In genomic region chr17:10144976-10145375, GRCh38 we compare ENCODE assay signal across 31 cellular contexts. TPM values are rescaled to one million over a fixed set of nuclear protein-coding genes. Genes with fewer than 3 reads are reported as not detected.
A peak's percentile ranks its signal among the peaks of the same experiment; 100 is the strongest.
DNase-seq lines count a peak whose midpoint lies in the region; ATAC-seq, FAIRE-seq and TF ChIP-seq lines count a peak whose summit lies in the region.
"Had no signal": no experiment of that assay in that cellular context is flagged by ENCODE, and none has a peak within 500 bp of the region (broad histone marks: within the 10 kb centered on the region; RNA-seq: fewer than 3 reads in every experiment).

No MANE protein-coding gene starts in this region.

- TF ChIP-seq EP300 in H1 (IDR thresholded peaks at IDR 0.05; ENCODE audit: borderline replicate concordance in 1 of 2, low read depth in 2 of 2, low read length in 2 of 2), result no peak

- TF ChIP-seq CTCF in H1 (IDR thresholded peaks at IDR 0.05; ENCODE audit: control extremely low read depth in 1 of 3, insufficient read depth in 1 of 3, low read depth in 1 of 3, low read length in 3 of 3) (no peak), neural progenitor cell (IDR thresholded peaks at IDR 0.05) (no peak)

- H3K79me2 ChIP-seq in H1 (ENCODE audit: control insufficient read depth in 1 of 2, insufficient read depth in 2 of 2, low read length in 2 of 2) (no peaks in the 10 kb centered on the region), neural progenitor cell (ENCODE audit: low read depth) (no peaks in the 10 kb centered on the region)

- H3K4me1 Mint-ChIP-seq in activated naive CD8-positive, alpha-beta T cell (ENCODE audit: low read depth), result peaks cover 27% of the 10 kb centered on the region
- H3K4me1 Mint-ChIP-seq in activated naive CD8-positive, alpha-beta T cell treated with anti-CD3 and anti-CD28 coated beads for 36 hours, result peaks cover 20% of the 10 kb centered on the region
- H3K4me1 Mint-ChIP-seq in neural progenitor cell, result peaks cover 8% of the 10 kb centered on the region

- H3K56ac ChIP-seq in H1 (replicated peaks; ENCODE audit: insufficient read length, low read depth, low read length), result no peak overlapping the region

- POLR2A ChIA-PET in H1 (lab: Charles Lee; ENCODE audit: partially characterized antibody), result interaction anchor here (0.7 kb wide), 1 partner anchor 28 kb away, joined by 3 read pairs; no protein-coding TSS in a partner anchor

- no peaks in the 10 kb centered on the region for H4K20me1 ChIP-seq in H1 (replicated peaks in 1 of 2; ENCODE audit: control insufficient read depth in 1 of 2, insufficient read depth in 2 of 2, low read length in 2 of 2)
- H4K20me1 ChIP-seq in neural progenitor cell (ENCODE audit: low read depth), result no peaks in the 10 kb centered on the region

- H2BK12ac ChIP-seq in H1 (ENCODE audit: low read depth, low read length), result no peak overlapping the region

- TF ChIP-seq POLR2A in H1 (IDR thresholded peaks at IDR 0.05; ENCODE audit: control extremely low read depth in 1 of 2, low read depth in 2 of 2, low read length in 2 of 2), result no peak

- no peaks in the 10 kb centered on the region for H3K9me3 ChIP-seq in H1 (ENCODE audit: insufficient read depth in 2 of 2, low read depth in 1 of 2, low read length in 1 of 2)
- H3K9me3 ChIP-seq in neural progenitor cell (ENCODE audit: low read depth), result no peaks in the 10 kb centered on the region
- H3K9me3 ChIP-seq: SJSA1 had no signal

- no peak for DNase-seq in activated naive CD8-positive, alpha-beta T cell treated with anti-CD3 and anti-CD28 coated beads for 36 hours
- DNase-seq in ELF-1 (ENCODE audit: low read depth, low spot score) (peak; percentile 75), H1 (ENCODE audit: low read depth in 1 of 2, low spot score in 2 of 2) (no peak), neural progenitor cell (ENCODE audit: low spot score) (no peak), sciatic nerve (ENCODE audit: low spot score) (no peak), HuH-7 (ENCODE audit: low spot score) (no peak)
- DNase-seq: activated CD4-positive, alpha-beta memory T cell treated with anti-CD3 and anti-CD28 coated beads, Interleukin-2, amount 10 ng/mL, durations not matched to agents 7 days and 5 days; activated CD4-positive, alpha-beta T cell treated with anti-CD3 and anti-CD28 coated beads for 1 hour; AML-193; amniotic stem cell; COR-L47; DMS53; effector memory CD4-positive, alpha-beta T cell; mammary epithelial cell; NCI-H1436; NCI-H345; NCI-H774; stimulated activated CD8-positive, alpha-beta memory T cell treated with anti-CD3 and anti-CD28 coated beads, Interleukin-4, amount 100 ng/mL, for 48 hours had no signal

- H3K4me3 ChIP-seq in H1 (ENCODE audit: extremely low read depth in 1 of 4, insufficient read depth in 2 of 4, low read depth in 3 of 4, low read length in 4 of 4) (no peak overlapping the region), neural progenitor cell (no peak overlapping the region)
- H3K4me3 ChIP-seq: SJSA1, skin epidermis had no signal

- H3K9ac ChIP-seq in H1 (replicated peaks in 1 of 4; ENCODE audit: extremely low read depth in 1 of 4, low read depth in 3 of 4, low read length in 3 of 4) (no peak overlapping the region), neural progenitor cell (no peak overlapping the region)
- H3K9ac ChIP-seq: KMS-11 had no signal

- H2BK5ac ChIP-seq in H1 (ENCODE audit: low read depth, low read length), result peak overlapping the region; percentile 52; the same call in 1 of the 2 replicates

- WGBS in H1 (ENCODE audit: extremely low coverage in 1 of 2, insufficient coverage in 1 of 2, insufficient read length in 1 of 2, insufficient replicate concordance in 2 of 2, low coverage in 1 of 2, low lambda C conversion rate in 2 of 2, missing lambda C conversion rate in 1 of 2), 2 experiments, result 87% methylated on average over 7 of the region's 7 CpGs; no CpG with 5 or more reads in 1 of the 2 experiments

- no peak overlapping the region for H4K5ac ChIP-seq in H1 (ENCODE audit: insufficient read length, low read depth, low read length)

- no peaks in the 10 kb centered on the region for H3K79me1 ChIP-seq in H1 (ENCODE audit: low read depth, low read length)

- TF ChIP-seq RAD21 in H1 (IDR thresholded peaks at IDR 0.05 in 1 of 2, conservative IDR thresholded peaks at IDR 0.05 in 1 of 2; ENCODE audit: low read depth in 2 of 2, low read length in 2 of 2), result no peak

- peak overlapping the region; percentile 30 for H3K4me3 Mint-ChIP-seq in activated naive CD8-positive, alpha-beta T cell
- H3K4me3 Mint-ChIP-seq in activated naive CD8-positive, alpha-beta T cell treated with anti-CD3 and anti-CD28 coated beads for 36 hours, result no peak overlapping the region
- no peak overlapping the region for H3K4me3 Mint-ChIP-seq in neural progenitor cell
- H3K4me3 Mint-ChIP-seq: activated CD4-positive, alpha-beta memory T cell treated with anti-CD3 and anti-CD28 coated beads, Interleukin-2, amount 10 ng/mL, durations not matched to agents 7 days and 5 days; type B pancreatic cell had no signal

- no peak overlapping the region for H4K91ac ChIP-seq in H1 (replicated peaks; ENCODE audit: insufficient read length, low read length)

- no peak overlapping the region for H2BK120ac ChIP-seq in H1 (replicated peaks; ENCODE audit: low read depth, low read length)

- intact Hi-C loops in sciatic nerve (cut with DNase I), result no loop called here

- H2BK20ac ChIP-seq in H1 (ENCODE audit: low read length), result no peak overlapping the region

- no peak overlapping the region for H3K23ac ChIP-seq in H1 (ENCODE audit: insufficient read length)

- H2AFZ ChIP-seq in H1 (ENCODE audit: low read length) (no peak overlapping the region), neural progenitor cell (replicated peaks) (no peak overlapping the region)

- no peak for FAIRE-seq in H1 (lab: Jason Lieb, UNC)
- FAIRE-seq: A204.1, colon, GM19239, H54, HTR-8/SVneo, TTC549 had no signal

- H3K18ac ChIP-seq in H1 (ENCODE audit: extremely low read depth, low read length), result no peak overlapping the region

- H3K36me3 ChIP-seq in H1 (ENCODE audit: control insufficient read depth in 2 of 4, insufficient read depth in 4 of 4, low read length in 3 of 4), result no peaks in the 10 kb centered on the region
- H3K36me3 ChIP-seq in neural progenitor cell, result no peaks in the 10 kb centered on the region
- H3K36me3 ChIP-seq: SJSA1 had no signal

- no peaks in the 10 kb centered on the region; the same call in 1 of the 2 replicates for H3K23me2 ChIP-seq in H1 (ENCODE audit: low read depth, low read length)

- H3K27ac Mint-ChIP-seq in activated naive CD8-positive, alpha-beta T cell, result no peak overlapping the region
- H3K27ac Mint-ChIP-seq in activated naive CD8-positive, alpha-beta T cell treated with anti-CD3 and anti-CD28 coated beads for 36 hours, result no peak overlapping the region
- H3K27ac Mint-ChIP-seq in neural progenitor cell, result peak overlapping the region; percentile 27
- H3K27ac Mint-ChIP-seq: activated CD4-positive, alpha-beta memory T cell treated with anti-CD3 and anti-CD28 coated beads, Interleukin-2, amount 10 ng/mL, durations not matched to agents 7 days and 5 days; type B pancreatic cell had no signal

- no peaks in the 10 kb centered on the region for H3K27me3 ChIP-seq in H1 (replicated peaks in 1 of 4; ENCODE audit: control insufficient read depth in 3 of 4, extremely low read depth in 1 of 4, insufficient read depth in 3 of 4, low read length in 3 of 4)
- H3K27me3 ChIP-seq in neural progenitor cell, result no peaks in the 10 kb centered on the region
- H3K27me3 ChIP-seq: SJSA1 had no signal

- no peak overlapping the region for H3K14ac ChIP-seq in H1 (ENCODE audit: insufficient read length)

- H2AK5ac ChIP-seq in H1 (ENCODE audit: low read depth, low read length), result no peak overlapping the region

- no peak overlapping the region for H3K4ac ChIP-seq in H1 (replicated peaks; ENCODE audit: insufficient read length, low read depth, low read length)

- H3K27me3 Mint-ChIP-seq in activated naive CD8-positive, alpha-beta T cell, result no peaks in the 10 kb centered on the region
- peaks cover 22% of the 10 kb centered on the region for H3K27me3 Mint-ChIP-seq in activated naive CD8-positive, alpha-beta T cell treated with anti-CD3 and anti-CD28 coated beads for 36 hours
- H3K27me3 Mint-ChIP-seq in neural progenitor cell (ENCODE audit: insufficient read depth, low read depth), result peaks cover 9% of the 10 kb centered on the region

- H4K8ac ChIP-seq in H1 (ENCODE audit: extremely low read depth, insufficient read depth, low read length), result no peak overlapping the region

- H3K9me3 Mint-ChIP-seq in activated naive CD8-positive, alpha-beta T cell (ENCODE audit: low read depth), result no peaks in the 10 kb centered on the region
- H3K9me3 Mint-ChIP-seq in activated naive CD8-positive, alpha-beta T cell treated with anti-CD3 and anti-CD28 coated beads for 36 hours, result peaks cover 6% of the 10 kb centered on the region
- no peaks in the 10 kb centered on the region for H3K9me3 Mint-ChIP-seq in neural progenitor cell
- H3K9me3 Mint-ChIP-seq: type B pancreatic cell had no signal

- H3K27ac ChIP-seq in H1 (ENCODE audit: low read depth, low read length) (no peak overlapping the region), neural progenitor cell (no peak overlapping the region)
- H3K27ac ChIP-seq: KMS-11, SJSA1, skin epidermis had no signal

- H3K4me2 ChIP-seq in H1 (ENCODE audit: insufficient read depth in 1 of 2, low read depth in 2 of 2, low read length in 2 of 2) (no peak overlapping the region), neural progenitor cell (peak overlapping the region; percentile 20)
- H3K4me2 ChIP-seq: KMS-11 had no signal

- no peaks in the 10 kb centered on the region for H3K36me3 Mint-ChIP-seq in activated naive CD8-positive, alpha-beta T cell
- H3K36me3 Mint-ChIP-seq in activated naive CD8-positive, alpha-beta T cell treated with anti-CD3 and anti-CD28 coated beads for 36 hours, result peaks cover 2% of the 10 kb centered on the region
- no peaks in the 10 kb centered on the region for H3K36me3 Mint-ChIP-seq in neural progenitor cell
- H3K36me3 Mint-ChIP-seq: type B pancreatic cell had no signal

- no peaks in the 10 kb centered on the region for H3F3A ChIP-seq in neural progenitor cell (ENCODE audit: low read depth)

- H3K4me1 ChIP-seq in H1 (replicated peaks in 1 of 4; ENCODE audit: control insufficient read depth in 3 of 4, insufficient read depth in 4 of 4, low read length in 3 of 4), result no peaks in the 10 kb centered on the region
- H3K4me1 ChIP-seq in neural progenitor cell, result no peaks in the 10 kb centered on the region

- ATAC-seq in sciatic nerve, result no peak
- no peak for ATAC-seq in HG03457 (IDR thresholded peaks at IDR 0.05; ENCODE audit: unreplicated experiment)

- CTCF ChIA-PET in H1 (lab: Charles Lee; ENCODE audit: partially characterized antibody), result no interaction called here

- no peak overlapping the region for H2BK15ac ChIP-seq in H1 (ENCODE audit: low read length)

RNA-seq across cellular contexts. Expression of gene GAS7, which starts 53.4 kb away (rescaled TPM):
- 1 to 10 TPM in 1 of 2 experiments, under 1 TPM in 1; 0.76 to 1.2 TPM for total RNA-seq in activated naive CD8-positive, alpha-beta T cell treated with anti-CD3 and anti-CD28 coated beads for 36 hours
- total RNA-seq in H1 (2021; fragmentation: NEBNext Ultra II Directional; extraction: Animal tissue kit (Norgen Biotek cat#: 25700)), result 12.2 and 14.5 TPM in 2 replicates
- 5.0 and 6.3 TPM in 2 replicates for polyA plus RNA-seq in H1 (2011; rRNA removed)
- 5.6 TPM for polyA plus RNA-seq in H1 (2011; cell fraction: cytosol; rRNA removed)
- polyA plus RNA-seq in H1 (2011; cell fraction: nucleus; rRNA removed), result 6.4 TPM
- polyA plus RNA-seq in H1 (2012, experiment 1 of 2), result 5.9 to 7.9 TPM (median 6.2 TPM) in 4 replicates
- 2.8 TPM for polyA plus RNA-seq in H1 (2012, experiment 2 of 2)
- 3.9 TPM for polyA plus RNA-seq in H1 (2013, experiment 1 of 2)
- polyA plus RNA-seq in H1 (2013, experiment 2 of 2), result 4.2 TPM
- 8.6 and 11.3 TPM in 2 replicates for polyA minus RNA-seq in H1 (2011; rRNA and poly(A)+ RNA removed)
- polyA minus RNA-seq in H1 (2011; cell fraction: cytosol; rRNA and poly(A)+ RNA removed), result 9.1 TPM
- 7.1 TPM for polyA minus RNA-seq in H1 (2011; cell fraction: nucleus; rRNA and poly(A)+ RNA removed)
- 2.9 and 3.9 TPM in 2 replicates for total RNA-seq in neural progenitor cell (ENCODE audit: low replicate concordance)
- 431 TPM for total RNA-seq in sciatic nerve
- total RNA-seq: T-helper 1 cell treated with Interleukin-12 subunit alpha and Interleukin-12 subunit beta and Interleukin-4 antibody, amounts not matched to agents 30 ng/mL and 1 ng/mL, for 36 hours had no signal

Comparison
In these comparisons a context has a peak if more than half of its experiments do, and no peak if none do; other contexts are left out.
1. RNA of gene GAS7, which starts 53.4 kb away (total RNA-seq): 431 TPM in sciatic nerve (single experiment); 12.2 to 14.5 TPM in H1, 2.9 to 3.9 TPM in neural progenitor cell and 0.76 to 1.2 TPM in activated naive CD8-positive, alpha-beta T cell treated with anti-CD3 and anti-CD28 coated beads for 36 hours; every median in the first group is over 10 times any median in the second.